ENCODE assay signal across 26 cellular contexts in genomic region chr13:94301487-94301886, GRCh38.
"Had no signal": no experiment of that assay in that cellular context is flagged by ENCODE, and none has a peak within 500 bp of the region (broad histone marks: within the 10 kb centered on the region; RNA-seq: fewer than 3 reads in every experiment).

No MANE protein-coding gene starts in this region.

- H3K27ac ChIP-seq: colonic mucosa, epithelial cell of prostate, esophagus squamous epithelium, gastrocnemius medialis, heart right ventricle, left lung, lower lobe of right lung had no signal

- H3K4me1 ChIP-seq: colonic mucosa, left lung, lower lobe of right lung had no signal

- H3K9me3 ChIP-seq: colonic mucosa, esophagus squamous epithelium, gastrocnemius medialis, heart right ventricle, left lung, lower lobe of right lung had no signal

- H3K36me3 ChIP-seq: colonic mucosa, esophagus squamous epithelium, gastrocnemius medialis, heart right ventricle, left lung, lower lobe of right lung had no signal

- DNase-seq: colonic mucosa; cortex of kidney; effector CD8-positive, alpha-beta T cell; effector memory CD8-positive, alpha-beta T cell; endodermal cell; erythroblast; esophagus squamous epithelium; foreskin fibroblast; foreskin melanocyte; gastrocnemius medialis; glutamatergic neuron; head of caudate nucleus; heart right ventricle; hippocampal formation; left cardiac atrium; left lung; left ventricle myocardium superior; lower lobe of right lung; mesenchymal stem cell; midbrain; naive thymus-derived CD4-positive, alpha-beta T cell had no signal

- ATAC-seq: effector memory CD8-positive, alpha-beta T cell; esophagus mucosa; gastrocnemius medialis; heart right ventricle; left cardiac atrium; left lung; left ventricle myocardium superior; lower lobe of right lung; naive thymus-derived CD4-positive, alpha-beta T cell had no signal

- H3K27me3 ChIP-seq: colonic mucosa, esophagus squamous epithelium, gastrocnemius medialis, heart right ventricle, left lung had no signal

- H3K4me3 ChIP-seq: colonic mucosa, esophagus squamous epithelium, gastrocnemius medialis, heart right ventricle, left lung, lower lobe of right lung had no signal

- FAIRE-seq: endometrium, islet of Langerhans, keratinocyte had no signal
